In the genomic region with DNA sequence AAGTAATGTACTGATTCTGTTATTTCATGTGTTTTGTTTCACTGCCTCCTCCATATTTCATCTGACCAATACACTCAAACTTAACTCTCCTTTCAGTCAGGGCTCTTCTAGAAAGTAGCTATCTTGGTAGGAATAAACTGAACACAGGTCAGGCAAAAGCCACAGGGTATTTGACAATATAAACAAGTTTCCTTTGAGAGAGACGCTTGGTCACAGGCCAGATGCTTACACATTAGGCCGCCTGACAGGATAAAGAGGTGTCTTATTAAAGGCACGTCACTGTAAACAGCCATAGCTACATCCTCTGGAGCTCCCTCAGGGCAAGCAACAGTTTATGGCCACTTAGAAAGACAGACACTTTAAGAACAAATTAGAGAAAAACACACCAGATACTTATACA, we compare ENCODE assay signal across 18 cellular contexts.
DNase-seq lines count a peak whose midpoint lies in the region; ATAC-seq and TF ChIP-seq lines count a peak whose summit lies in the region.
"Had no signal": no experiment of that assay in that cellular context is flagged by ENCODE, and none has a peak within 500 bp of the region (broad histone marks: within the 10 kb centered on the region; RNA-seq: fewer than 3 reads in every experiment).

No MANE protein-coding gene starts in this region.

- H2AK5ac ChIP-seq in mesenchymal stem cell (ENCODE audit: low read length, severe bottlenecking): no peak overlapping the region

- no peaks in the 10 kb centered on the region for H3K79me2 ChIP-seq in GM23338 (replicated peaks; ENCODE audit: insufficient read depth)

- H3K4me3 ChIP-seq in GM23338 (no peak overlapping the region), mesenchymal stem cell (ENCODE audit: insufficient read depth in 1 of 2, low read depth in 1 of 2, low read length in 2 of 2) (no peak overlapping the region), H7 (ENCODE audit: insufficient read depth, low read depth, low read length) (no peak overlapping the region)
- H3K4me3 ChIP-seq: BLaER1, SJSA1 had no signal

- H4K91ac ChIP-seq in mesenchymal stem cell (ENCODE audit: low read length): no peak overlapping the region

- no peak overlapping the region for H2BK120ac ChIP-seq in mesenchymal stem cell (ENCODE audit: low read depth, low read length)

- H2BK12ac ChIP-seq in mesenchymal stem cell (ENCODE audit: low read length in 2 of 2): no peak overlapping the region

- no peaks in the 10 kb centered on the region for H3K27me3 Mint-ChIP-seq in GM23338 (ENCODE audit: insufficient read depth, low read depth, poor library complexity)

- H3K4me2 ChIP-seq in GM23338 (no peak overlapping the region), mesenchymal stem cell (ENCODE audit: low read length, poor library complexity, severe bottlenecking) (no peak overlapping the region)
- H3K4me2 ChIP-seq: BLaER1 had no signal

- H3K4me1 ChIP-seq in GM23338 (ENCODE audit: insufficient read depth): no peaks in the 10 kb centered on the region
- H3K4me1 ChIP-seq in mesenchymal stem cell (ENCODE audit: control insufficient read depth, insufficient read depth, low read depth, low read length): no peaks in the 10 kb centered on the region
- H3K4me1 ChIP-seq: BLaER1, SJSA1 had no signal

- no peaks in the 10 kb centered on the region for H3K9me3 ChIP-seq in mesenchymal stem cell (ENCODE audit: control insufficient read depth, low read length)
- H3K9me3 ChIP-seq: BLaER1 had no signal

- no peaks in the 10 kb centered on the region for H4K20me1 ChIP-seq in GM23338 (replicated peaks; ENCODE audit: insufficient read depth)
- H4K20me1 ChIP-seq: BLaER1 had no signal

- H3K36me3 ChIP-seq in GM23338 (ENCODE audit: insufficient read depth) (no peaks in the 10 kb centered on the region), mesenchymal stem cell (ENCODE audit: control insufficient read depth in 1 of 2, insufficient read depth in 2 of 2, low read depth in 1 of 2, low read length in 2 of 2) (no peaks in the 10 kb centered on the region), H7 (replicated peaks; ENCODE audit: control insufficient read depth, insufficient read depth, low read length) (no peaks in the 10 kb centered on the region)
- H3K36me3 ChIP-seq: BLaER1, SJSA1 had no signal

- no peaks in the 10 kb centered on the region for H3K9me2 ChIP-seq in GM23338 (ENCODE audit: insufficient read depth)

- H3K4ac ChIP-seq in mesenchymal stem cell (ENCODE audit: low read depth in 1 of 2, low read length in 2 of 2): no peak overlapping the region

- no peaks in the 10 kb centered on the region for H3K4me1 Mint-ChIP-seq in GM23338
- H3K4me1 Mint-ChIP-seq: H9 had no signal

- no peak for TF ChIP-seq CTCF in GM23338 (conservative IDR thresholded peaks at IDR 0.05; ENCODE audit: low read depth in 2 of 2)

- H4K8ac ChIP-seq in mesenchymal stem cell (ENCODE audit: low read length): no peak overlapping the region

- no peaks in the 10 kb centered on the region for H3F3A ChIP-seq in GM23338 (replicated peaks; ENCODE audit: low read depth)

- in situ Hi-C loops in SK-MEL-5 (cut with HindIII; ENCODE audit: low pct_unique_long_range_greater_than_20kb, low sequenced_read_pairs): no loop called here

- H3K27ac ChIP-seq in GM23338 (ENCODE audit: low read depth) (no peak overlapping the region), mesenchymal stem cell (ENCODE audit: low read length, poor library complexity, severe bottlenecking) (no peak overlapping the region)
- H3K27ac ChIP-seq: BLaER1, SJSA1 had no signal

- ATAC-seq in GM23338: no peak
- ATAC-seq in GM21529 (IDR thresholded peaks at IDR 0.05; ENCODE audit: unreplicated experiment): no peak
- no peak for ATAC-seq in GM19023 (IDR thresholded peaks at IDR 0.05; ENCODE audit: unreplicated experiment)
- ATAC-seq: CD8-positive, alpha-beta T cell; PC-3 had no signal

- no peak overlapping the region for H3K9ac ChIP-seq in mesenchymal stem cell (ENCODE audit: low read length)
- H3K9ac ChIP-seq: BLaER1 had no signal

- H3K27me3 ChIP-seq in GM23338 (ENCODE audit: insufficient read depth) (no peaks in the 10 kb centered on the region), mesenchymal stem cell (ENCODE audit: control insufficient read depth in 1 of 2, insufficient read depth in 1 of 2, low read length in 2 of 2) (no peaks in the 10 kb centered on the region), H7 (ENCODE audit: control insufficient read depth, insufficient read depth, low read length) (no peaks in the 10 kb centered on the region)
- H3K27me3 ChIP-seq: BLaER1, SJSA1 had no signal

- H3K79me1 ChIP-seq in mesenchymal stem cell (replicated peaks; ENCODE audit: low read length, poor library complexity, severe bottlenecking): no peaks in the 10 kb centered on the region

- under 1% methylated on average over 3 of the region's 3 CpGs for WGBS in mesenchymal stem cell

- no peaks in the 10 kb centered on the region for H3K9me3 Mint-ChIP-seq in GM23338
- H3K9me3 Mint-ChIP-seq: H9 had no signal

- H3K36me3 Mint-ChIP-seq in GM23338 (ENCODE audit: low read depth): no peaks in the 10 kb centered on the region
- H3K36me3 Mint-ChIP-seq: CD8-positive, alpha-beta T cell had no signal

- no peak overlapping the region for H3K27ac Mint-ChIP-seq in GM23338
- H3K27ac Mint-ChIP-seq: CD8-positive, alpha-beta T cell; H9 had no signal

- no peak overlapping the region for H3K4me3 Mint-ChIP-seq in GM23338
- H3K4me3 Mint-ChIP-seq: CD8-positive, alpha-beta T cell; H9 had no signal

- H2AFZ ChIP-seq in GM23338 (peak overlapping the region; percentile 78; the same call in 1 of the 2 replicates), mesenchymal stem cell (ENCODE audit: low read depth, low read length) (no peak overlapping the region)

- H2BK5ac ChIP-seq in mesenchymal stem cell (ENCODE audit: low read depth, low read length, poor library complexity, severe bottlenecking): no peak overlapping the region

- no peak overlapping the region for H2BK15ac ChIP-seq in mesenchymal stem cell (ENCODE audit: low read depth, poor library complexity, severe bottlenecking)

- no peak overlapping the region for H3K14ac ChIP-seq in mesenchymal stem cell (ENCODE audit: low read length in 2 of 2)

- peak overlapping the region; percentile 54 to 78 for H3K18ac ChIP-seq in mesenchymal stem cell (ENCODE audit: low read depth in 1 of 2, low read length in 2 of 2)

- DNase-seq in GM23338 (ENCODE audit: low spot score): no peak
- peak; percentile 80 for DNase-seq in SK-MEL-5 (ENCODE audit: low read depth, low spot score)
- DNase-seq in mesenchymal stem cell: peak; percentile 94
- no peak for DNase-seq in H7
- no peak for DNase-seq in AML-193 (lab: John Stamatoyannopoulos, UW)
- DNase-seq: CD8-positive, alpha-beta T cell; DND-41; GF-D8; H9; NCI-H187; NCI-H2171; NCI-H446 treated with DMSO at 0.1 percent for 48 hours; NCI-H82; PC-3 had no signal

- no peak overlapping the region for H3K23ac ChIP-seq in mesenchymal stem cell (ENCODE audit: low read length in 2 of 2)

TF ChIP-seq in GM23338, 12 proteins besides CTCF, POLR2A, EP300 and RAD21 (continues in another document):
- TF ChIP-seq POLR2AphosphoS5 (IDR thresholded peaks at IDR 0.05; ENCODE audit: low read depth) (no peak), NANOG (IDR thresholded peaks at IDR 0.05; ENCODE audit: borderline replicate concordance) (no peak), ZNF114 (CRISPR knock-in tag; IDR thresholded peaks at IDR 0.05) (no peak)

Comparison
In these comparisons a context has a peak if more than half of its experiments do, and no peak if none do; other contexts are left out.
1. DNase-seq: peak in SK-MEL-5 (single experiment) and mesenchymal stem cell (single experiment); none in GM23338 (single experiment), H7 (single experiment) and AML-193 (0 of 2).